ENCODE assay signal across 8 cellular contexts in genomic region chr22:42962295-42963230, GRCh38. TPM values are rescaled to one million over a fixed set of nuclear protein-coding genes. Genes with fewer than 3 reads are reported as not detected.
DNase-seq lines count a peak whose midpoint lies in the region; ATAC-seq and TF ChIP-seq lines count a peak whose summit lies in the region.

No MANE protein-coding gene starts in this region.

- H3K9me3 ChIP-seq in muscle layer of duodenum (ENCODE audit: control insufficient read depth in 1 of 2, low read length in 2 of 2) = no peaks in the 10 kb centered on the region

- H3K4me3 ChIP-seq in epithelial cell of esophagus (ENCODE audit: low read length) (no peak overlapping the region), muscle layer of duodenum (ENCODE audit: low read depth in 1 of 2, low read length in 2 of 2) (no peak overlapping the region)

- peaks cover 0 to 2% (median 0%) of the 10 kb centered on the region in 3 donors for H3K27me3 Mint-ChIP-seq in CD14-positive monocyte (ENCODE audit: low read depth in 3 of 3)

- peak; percentile 67 for DNase-seq in CD14-positive monocyte (ENCODE audit: low spot score)
- peak; percentile 55 for DNase-seq in NOMO-1 treated with DMSO at 0.1 percent for 48 hours (lab: John Stamatoyannopoulos, UW; ENCODE audit: unreplicated experiment)
- peak; percentile 44 for DNase-seq in epithelial cell of esophagus (ENCODE audit: low read depth)
- DNase-seq in HCEC 1CT = no peak
- DNase-seq in NCI-H1436 treated with DMSO at 0.1 percent for 48 hours (lab: John Stamatoyannopoulos, UW) = no peak

- ATAC-seq in GM21717 (IDR thresholded peaks at IDR 0.05; ENCODE audit: unreplicated experiment) = no peak
- no peak for ATAC-seq in GM18873 (IDR thresholded peaks at IDR 0.05; ENCODE audit: low FRiP score, unreplicated experiment)

- peaks cover 32 to 46% of the 10 kb centered on the region in 2 donors for H3K36me3 Mint-ChIP-seq in CD14-positive monocyte

- no peaks in the 10 kb centered on the region for H3K27me3 ChIP-seq in muscle layer of duodenum (ENCODE audit: low read depth, low read length)

- H3K27ac Mint-ChIP-seq in CD14-positive monocyte = peak overlapping the region; percentile 86 to 95 (median 91)

- TF ChIP-seq CTCF in CD14-positive monocyte (IDR thresholded peaks at IDR 0.05) (no peak), epithelial cell of esophagus (IDR thresholded peaks at IDR 0.05; ENCODE audit: insufficient read depth, low read depth, low read length, missing control alignments) (no peak)

- no peaks in the 10 kb centered on the region for H3K9me3 Mint-ChIP-seq in CD14-positive monocyte

- H3K27ac ChIP-seq in muscle layer of duodenum (ENCODE audit: low read length) = peak overlapping the region; percentile 57

- peaks cover 27 to 61% of the 10 kb centered on the region in 2 donors for H3K4me1 ChIP-seq in muscle layer of duodenum (ENCODE audit: control insufficient read depth in 1 of 2, insufficient read depth in 2 of 2, low read length in 2 of 2)

- intact Hi-C loops in CD14-positive monocyte (cut with micrococcal nuclease) = loop anchor here (2.0 to 5.0 kb wide), 4 partner anchors 32 to 40 kb away; no protein-coding TSS in a partner anchor

- peak overlapping the region in 1 of 2 donors; percentile 57 for H3K4me3 Mint-ChIP-seq in CD14-positive monocyte

- no peaks in the 10 kb centered on the region for H3K36me3 ChIP-seq in muscle layer of duodenum (ENCODE audit: control insufficient read depth in 1 of 2, insufficient read depth in 2 of 2, low read length in 2 of 2)

- peaks cover 69% of the 10 kb centered on the region for H3K4me1 Mint-ChIP-seq in CD14-positive monocyte

RNA-seq across cellular contexts. Expression of gene PACSIN2, which starts 52.4 kb away (rescaled TPM):
- polyA plus RNA-seq in CD14-positive monocyte = 10 to 100 TPM; 31.2 to 40.2 TPM

Comparison
In these comparisons a context has a peak if more than half of its experiments do, and no peak if none do; other contexts are left out.
1. DNase-seq: peak in CD14-positive monocyte (single experiment), NOMO-1 treated with DMSO at 0.1 percent for 48 hours (single experiment) and epithelial cell of esophagus (single experiment); none in HCEC 1CT (single experiment) and NCI-H1436 treated with DMSO at 0.1 percent for 48 hours (single experiment).